30 cellular contexts compared by ENCODE assay signal in genomic region chr2:164574931-164575330, GRCh38. TPM values are rescaled to one million over a fixed set of nuclear protein-coding genes. Genes with fewer than 3 reads are reported as not detected.
A peak's percentile ranks its signal among the peaks of the same experiment; 100 is the strongest.
DNase-seq lines count a peak whose midpoint lies in the region; ATAC-seq, FAIRE-seq and TF ChIP-seq lines count a peak whose summit lies in the region.
"Had no signal": no experiment of that assay in that cellular context is flagged by ENCODE, and none has a peak within 500 bp of the region (broad histone marks: within the 10 kb centered on the region; RNA-seq: fewer than 3 reads in every experiment).

No MANE protein-coding gene starts in this region.

- CTCF ChIA-PET in activated CD8-positive, alpha-beta T cell treated with anti-CD3 and anti-CD28 coated beads, Interleukin-2, amount 10 ng/mL, durations not matched to agents 7 days and 5 days (lab: Charles Lee) = no interaction called here

- peak; percentile 36 for FAIRE-seq in islet of Langerhans (lab: Jason Lieb, UNC)
- FAIRE-seq: G401.6, GM12892, GM18507, GM19239, H1 had no signal

- POLR2A ChIA-PET in activated CD8-positive, alpha-beta T cell treated with anti-CD3 and anti-CD28 coated beads, Interleukin-2, amount 10 ng/mL, durations not matched to agents 7 days and 5 days (lab: Charles Lee) = no interaction called here

- TF ChIP-seq CTCF in chondrocyte (IDR thresholded peaks at IDR 0.05) = peak; percentile 46
- peak; percentile 29 for TF ChIP-seq CTCF in osteocyte (IDR thresholded peaks at IDR 0.05)
- no peak for TF ChIP-seq CTCF in progenitor cell of endocrine pancreas (IDR thresholded peaks at IDR 0.05; ENCODE audit: unreplicated experiment)

- H3K27ac Mint-ChIP-seq in chondrocyte (ENCODE audit: unreplicated experiment) = no peak overlapping the region
- no peak overlapping the region for H3K27ac Mint-ChIP-seq in osteocyte (ENCODE audit: unreplicated experiment)
- no peak overlapping the region for H3K27ac Mint-ChIP-seq in activated CD8-positive, alpha-beta T cell treated with anti-CD3 and anti-CD28 coated beads, Interleukin-2, amount 10 ng/mL, durations not matched to agents 7 days and 5 days
- no peak overlapping the region for H3K27ac Mint-ChIP-seq in progenitor cell of endocrine pancreas
- H3K27ac Mint-ChIP-seq: CD8-positive, alpha-beta memory T cell had no signal

- peak; percentile 20 for DNase-seq in OCI-M1 (lab: John Stamatoyannopoulos, UW)
- no peak for DNase-seq in chondrocyte (ENCODE audit: low spot score)
- no peak for DNase-seq in osteocyte (ENCODE audit: extremely low spot score, unreplicated experiment)
- no peak for DNase-seq in activated CD8-positive, alpha-beta T cell treated with anti-CD3 and anti-CD28 coated beads, Interleukin-2, amount 10 ng/mL, durations not matched to agents 7 days and 5 days
- DNase-seq in OCI-M2 (lab: John Stamatoyannopoulos, UW; ENCODE audit: unreplicated experiment) = no peak
- no peak for DNase-seq in progenitor cell of endocrine pancreas (ENCODE audit: low spot score, unreplicated experiment)
- DNase-seq: ACHN; AML-193; C1 segment of cervical spinal cord; Calu3; CD8-positive, alpha-beta memory T cell; DMS153; Karpas-422; NCI-H1694; NCI-H2081; NCI-H2171; NCI-H345; NCI-H524; NCI-H774; NK-92 treated with Interleukin-12 subunit alpha and Interleukin-12 subunit beta, amount 100 ng/mL, for 24 hours; Right ventricle myocardium superior had no signal

- H3K4me1 Mint-ChIP-seq in chondrocyte (ENCODE audit: low read depth) = no peaks in the 10 kb centered on the region
- no peaks in the 10 kb centered on the region for H3K4me1 Mint-ChIP-seq in osteocyte (ENCODE audit: unreplicated experiment)
- H3K4me1 Mint-ChIP-seq in activated CD8-positive, alpha-beta T cell treated with anti-CD3 and anti-CD28 coated beads, Interleukin-2, amount 10 ng/mL, durations not matched to agents 7 days and 5 days (ENCODE audit: low read depth) = no peaks in the 10 kb centered on the region
- peaks cover 10% of the 10 kb centered on the region for H3K4me1 Mint-ChIP-seq in progenitor cell of endocrine pancreas (ENCODE audit: low read depth)
- H3K4me1 Mint-ChIP-seq: CD8-positive, alpha-beta memory T cell had no signal

- H3K4me3 Mint-ChIP-seq in chondrocyte (ENCODE audit: unreplicated experiment) (no peak overlapping the region), osteocyte (ENCODE audit: unreplicated experiment) (no peak overlapping the region), progenitor cell of endocrine pancreas (ENCODE audit: low read depth) (no peak overlapping the region)
- H3K4me3 Mint-ChIP-seq in activated CD8-positive, alpha-beta T cell treated with anti-CD3 and anti-CD28 coated beads, Interleukin-2, amount 10 ng/mL, durations not matched to agents 7 days and 5 days = no peak overlapping the region
- H3K4me3 Mint-ChIP-seq: CD8-positive, alpha-beta memory T cell had no signal

- no peaks in the 10 kb centered on the region for H3K9me3 Mint-ChIP-seq in chondrocyte (ENCODE audit: low read depth)
- no peaks in the 10 kb centered on the region for H3K9me3 Mint-ChIP-seq in osteocyte (ENCODE audit: unreplicated experiment)
- no peaks in the 10 kb centered on the region for H3K9me3 Mint-ChIP-seq in activated CD8-positive, alpha-beta T cell treated with anti-CD3 and anti-CD28 coated beads, Interleukin-2, amount 10 ng/mL, durations not matched to agents 7 days and 5 days (ENCODE audit: insufficient read depth)
- no peaks in the 10 kb centered on the region for H3K9me3 Mint-ChIP-seq in progenitor cell of endocrine pancreas (ENCODE audit: low read depth)

- no peak for ATAC-seq in activated CD8-positive, alpha-beta T cell treated with anti-CD3 and anti-CD28 coated beads, Interleukin-2, amount 10 ng/mL, durations not matched to agents 7 days and 5 days
- ATAC-seq in HG03139 (IDR thresholded peaks at IDR 0.05; ENCODE audit: unreplicated experiment) = no peak
- ATAC-seq: HCT116 had no signal

- no peaks in the 10 kb centered on the region for H3K27me3 Mint-ChIP-seq in chondrocyte (ENCODE audit: low read depth)
- no peaks in the 10 kb centered on the region for H3K27me3 Mint-ChIP-seq in osteocyte (ENCODE audit: unreplicated experiment)
- no peaks in the 10 kb centered on the region for H3K27me3 Mint-ChIP-seq in activated CD8-positive, alpha-beta T cell treated with anti-CD3 and anti-CD28 coated beads, Interleukin-2, amount 10 ng/mL, durations not matched to agents 7 days and 5 days (ENCODE audit: low read depth)
- no peaks in the 10 kb centered on the region for H3K27me3 Mint-ChIP-seq in progenitor cell of endocrine pancreas
- H3K27me3 Mint-ChIP-seq: CD8-positive, alpha-beta memory T cell had no signal

- H3K36me3 Mint-ChIP-seq in chondrocyte (ENCODE audit: low read depth) (no peaks in the 10 kb centered on the region), osteocyte (ENCODE audit: unreplicated experiment) (no peaks in the 10 kb centered on the region), progenitor cell of endocrine pancreas (ENCODE audit: insufficient read depth) (peaks cover 4% of the 10 kb centered on the region)
- H3K36me3 Mint-ChIP-seq in activated CD8-positive, alpha-beta T cell treated with anti-CD3 and anti-CD28 coated beads, Interleukin-2, amount 10 ng/mL, durations not matched to agents 7 days and 5 days (ENCODE audit: low read depth) = no peaks in the 10 kb centered on the region
- H3K36me3 Mint-ChIP-seq: CD8-positive, alpha-beta memory T cell had no signal

RNA-seq across cellular contexts. Expression of gene GRB14, which starts 46.4 kb away (rescaled TPM):
- total RNA-seq in chondrocyte (1.1 to 2.4 TPM (median 1.2 TPM) in 3 replicates), osteocyte (0.83 and 2.5 TPM in 2 replicates), progenitor cell of endocrine pancreas (45.1 and 46.3 TPM in 2 replicates)
- total RNA-seq in activated CD8-positive, alpha-beta T cell treated with anti-CD3 and anti-CD28 coated beads, Interleukin-2, amount 10 ng/mL, durations not matched to agents 7 days and 5 days = not detected
- total RNA-seq: CD8-positive, alpha-beta memory T cell; RPMI7951 had no signal

Comparison
In these comparisons a context has a peak if more than half of its experiments do, and no peak if none do; other contexts are left out.
1. RNA of gene GRB14, which starts 46.4 kb away (total RNA-seq): 45.1 to 46.3 TPM in progenitor cell of endocrine pancreas; 1.1 to 2.4 TPM in chondrocyte, 0.83 to 2.5 TPM in osteocyte and not detected in activated CD8-positive, alpha-beta T cell treated with anti-CD3 and anti-CD28 coated beads, Interleukin-2, amount 10 ng/mL, durations not matched to agents 7 days and 5 days; every median in the first group is over 10 times any median in the second.